Comparison of ENCODE assay signal across 1 cellular context in genomic region chr6:15754035-15754705, GRCh38.
A peak's percentile ranks its signal among the peaks of the same experiment; 100 is the strongest.
TF ChIP-seq lines count a peak whose summit lies in the region.

No MANE protein-coding gene starts in this region.

TF ChIP-seq in H1, 55 proteins besides CTCF, POLR2A, EP300 and RAD21 (continued from another document):
- TF ChIP-seq CHD7 (IDR thresholded peaks at IDR 0.05; ENCODE audit: insufficient replicate concordance, low read length) (no peak), RXRA (IDR thresholded peaks at IDR 0.05; ENCODE audit: insufficient read depth, low read depth, low read length) (no peak), YY1 (IDR thresholded peaks at IDR 0.05; ENCODE audit: low read depth, low read length) (peak; percentile 79), NRF1 (IDR thresholded peaks at IDR 0.05; ENCODE audit: low read depth, low read length) (no peak), FOSL1 (IDR thresholded peaks at IDR 0.05; ENCODE audit: insufficient read depth, low read depth, low read length) (no peak), CHD1 (IDR thresholded peaks at IDR 0.05; ENCODE audit: low read depth, low read length) (no peak), MAFK (IDR thresholded peaks at IDR 0.05; ENCODE audit: low read depth, low read length) (peak; percentile 50; the same call in 1 of the 2 replicates), E2F6 (IDR thresholded peaks at IDR 0.05) (peak; percentile 94), KDM5A (IDR thresholded peaks at IDR 0.05; ENCODE audit: low read length) (no peak), TBP (IDR thresholded peaks at IDR 0.05; ENCODE audit: low read depth, low read length) (no peak), HDAC6 (IDR thresholded peaks at IDR 0.05; ENCODE audit: low read depth, low read length) (no peak), ZNF274 (IDR thresholded peaks at IDR 0.05; ENCODE audit: borderline replicate concordance, extremely low read depth, low read length) (no peak), GABPA (IDR thresholded peaks at IDR 0.05; ENCODE audit: borderline replicate concordance, insufficient read depth, low read length) (no peak)
TF ChIP-seq in H1: peak in this region for 4.
